In genomic region chr4:161376275-161376674, GRCh38 we compare ENCODE assay signal across 34 cellular contexts.
"Had no signal": no experiment of that assay in that cellular context is flagged by ENCODE, and none has a peak within 500 bp of the region (broad histone marks: within the 10 kb centered on the region; RNA-seq: fewer than 3 reads in every experiment).

No MANE protein-coding gene starts in this region.

- H3K4me3 Mint-ChIP-seq: activated CD4-positive, alpha-beta memory T cell treated with anti-CD3 and anti-CD28 coated beads for 36 hours; activated CD4-positive, alpha-beta T cell treated with anti-CD3 and anti-CD28 coated beads, Interleukin-2, amount 10 ng/mL, durations not matched to agents 24 days and 14 days; activated T-cell treated with anti-CD3 and anti-CD28 coated beads, Interleukin-2, amount 50 U/mL, for 24 hours; activated T-helper 17 cell treated with anti-CD3 and anti-CD28 coated beads, Interleukin-2, amount 50 U/mL, for 72 hours; dendritic cell treated with granulocyte-macrophage colony-stimulating factor and Interleukin-4, amounts not matched to agents 40 ng/mL and 50 ng/mL, for 4 days; naive B cell; nephron progenitor cell; stimulated activated memory B cell treated with anti-CD40 and anti-IgM and Interleukin-4, amounts not matched to agents 10 μg/mL and 1 μg/mL and 100 μg/mL, for 72 hours; stimulated activated naive CD8-positive, alpha-beta T cell treated with anti-CD3 and anti-CD28 coated beads, Interleukin-15, amount 100 ng/mL, for 72 hours; T-helper 17 cell had no signal

- H3K27ac ChIP-seq: body of pancreas, epithelial cell of prostate, esophagus squamous epithelium, gastrocnemius medialis, neutrophil, ovary, sigmoid colon, upper lobe of left lung, vagina had no signal

- H3K4me3 ChIP-seq: body of pancreas, esophagus squamous epithelium, gastrocnemius medialis, ovary, sigmoid colon, smooth muscle cell, upper lobe of left lung, vagina had no signal

- H3K36me3 ChIP-seq: esophagus squamous epithelium, gastrocnemius medialis, neutrophil, ovary, sigmoid colon, upper lobe of left lung, vagina had no signal

- H3K4me2 ChIP-seq: smooth muscle cell had no signal

- H3K9me3 ChIP-seq: body of pancreas, esophagus squamous epithelium, gastrocnemius medialis, ovary, sigmoid colon, upper lobe of left lung, vagina had no signal

- H3K4me1 ChIP-seq: body of pancreas, esophagus squamous epithelium, gastrocnemius medialis, sigmoid colon, upper lobe of left lung, vagina had no signal

- H3K36me3 Mint-ChIP-seq: activated CD4-positive, alpha-beta memory T cell treated with anti-CD3 and anti-CD28 coated beads for 36 hours; naive B cell; stimulated activated memory B cell treated with anti-CD40 and anti-IgM and Interleukin-4, amounts not matched to agents 10 μg/mL and 1 μg/mL and 100 μg/mL, for 72 hours had no signal

- H3K27me3 ChIP-seq: body of pancreas, esophagus squamous epithelium, gastrocnemius medialis, neutrophil, ovary, sigmoid colon, upper lobe of left lung, vagina had no signal

- H3K4me1 Mint-ChIP-seq: activated CD4-positive, alpha-beta T cell treated with anti-CD3 and anti-CD28 coated beads, Interleukin-2, amount 10 ng/mL, durations not matched to agents 24 days and 14 days; activated T-helper 17 cell treated with anti-CD3 and anti-CD28 coated beads, Interleukin-2, amount 50 U/mL, for 72 hours; naive B cell; nephron progenitor cell; stimulated activated memory B cell treated with anti-CD40 and anti-IgM and Interleukin-4, amounts not matched to agents 10 μg/mL and 1 μg/mL and 100 μg/mL, for 72 hours; stimulated activated naive CD8-positive, alpha-beta T cell treated with anti-CD3 and anti-CD28 coated beads, Interleukin-15, amount 100 ng/mL, for 72 hours; T-helper 17 cell had no signal

- H3K9me3 Mint-ChIP-seq: activated CD4-positive, alpha-beta T cell treated with anti-CD3 and anti-CD28 coated beads, Interleukin-2, amount 10 ng/mL, durations not matched to agents 24 days and 14 days had no signal

- ATAC-seq: activated T-helper 17 cell treated with anti-CD3 and anti-CD28 coated beads, Interleukin-2, amount 50 U/mL, for 72 hours; body of pancreas; gastrocnemius medialis; left cardiac atrium; left ventricle myocardium superior; stimulated activated memory B cell treated with anti-CD40 and anti-IgM and Interleukin-4, amounts not matched to agents 10 μg/mL and 1 μg/mL and 100 μg/mL, for 72 hours; stimulated activated naive CD8-positive, alpha-beta T cell treated with anti-CD3 and anti-CD28 coated beads, Interleukin-15, amount 100 ng/mL, for 72 hours; T-helper 17 cell had no signal

- DNase-seq: activated CD4-positive, alpha-beta memory T cell treated with anti-CD3 and anti-CD28 coated beads for 36 hours; activated CD4-positive, alpha-beta T cell treated with anti-CD3 and anti-CD28 coated beads, Interleukin-2, amount 10 ng/mL, durations not matched to agents 24 days and 14 days; activated CD4-positive, CD25-positive, alpha-beta regulatory T cell treated with anti-CD3 and anti-CD28 coated beads, Interleukin-2, amount 50 U/mL, for 72 hours; activated CD8-positive, alpha-beta memory T cell treated with anti-CD3 and anti-CD28 coated beads, Interleukin-2, amount 50 U/mL, for 4 hours; activated gamma-delta T cell treated with Interleukin-2 at 50 U/mL for 16 hours; activated naive CD4-positive, alpha-beta T cell treated with anti-CD3 and anti-CD28 coated beads, Interleukin-2, amount 50 U/mL, for 16 hours; activated T-cell treated with anti-CD3 and anti-CD28 coated beads, Interleukin-2, amount 50 U/mL, for 24 hours; body of pancreas; central memory CD4-positive, alpha-beta T cell; esophagus squamous epithelium; gastrocnemius medialis; glutamatergic neuron; left cardiac atrium; left ventricle myocardium superior; naive B cell; nephron progenitor cell; ovary; sigmoid colon; stimulated activated CD4-positive, alpha-beta T cell treated with anti-CD3 and anti-CD28 coated beads, Interleukin-1b, Interleukin-23, amount 100 ng/mL, for 48 hours; stimulated activated CD4-positive, alpha-beta T cell treated with anti-CD3 and anti-CD28 coated beads, Interleukin-4, amount 100 ng/mL, for 4 hours; stimulated activated CD8-positive, alpha-beta memory T cell treated with anti-CD3 and anti-CD28 coated beads, Interleukin-4, amount 100 ng/mL, for 48 hours; stimulated activated naive CD8-positive, alpha-beta T cell treated with anti-CD3 and anti-CD28 coated beads, Interleukin-15, amount 100 ng/mL, for 72 hours; substantia nigra; T-helper 17 cell; T1000; upper lobe of left lung had no signal

- H3K27ac Mint-ChIP-seq: activated CD4-positive, alpha-beta memory T cell treated with anti-CD3 and anti-CD28 coated beads for 36 hours; activated CD4-positive, alpha-beta T cell treated with anti-CD3 and anti-CD28 coated beads, Interleukin-2, amount 10 ng/mL, durations not matched to agents 24 days and 14 days; activated T-cell treated with anti-CD3 and anti-CD28 coated beads, Interleukin-2, amount 50 U/mL, for 24 hours; activated T-helper 17 cell treated with anti-CD3 and anti-CD28 coated beads, Interleukin-2, amount 50 U/mL, for 72 hours; dendritic cell treated with granulocyte-macrophage colony-stimulating factor and Interleukin-4, amounts not matched to agents 40 ng/mL and 50 ng/mL, for 4 days; nephron progenitor cell; progenitor cell of endocrine pancreas; stimulated activated memory B cell treated with anti-CD40 and anti-IgM and Interleukin-4, amounts not matched to agents 10 μg/mL and 1 μg/mL and 100 μg/mL, for 72 hours; stimulated activated naive CD8-positive, alpha-beta T cell treated with anti-CD3 and anti-CD28 coated beads, Interleukin-15, amount 100 ng/mL, for 72 hours; T-helper 17 cell had no signal

- H3K27me3 Mint-ChIP-seq: activated CD4-positive, alpha-beta memory T cell treated with anti-CD3 and anti-CD28 coated beads for 36 hours; activated CD4-positive, alpha-beta T cell treated with anti-CD3 and anti-CD28 coated beads, Interleukin-2, amount 10 ng/mL, durations not matched to agents 24 days and 14 days; activated T-cell treated with anti-CD3 and anti-CD28 coated beads, Interleukin-2, amount 50 U/mL, for 24 hours; activated T-helper 17 cell treated with anti-CD3 and anti-CD28 coated beads, Interleukin-2, amount 50 U/mL, for 72 hours; dendritic cell treated with granulocyte-macrophage colony-stimulating factor and Interleukin-4, amounts not matched to agents 40 ng/mL and 50 ng/mL, for 4 days; naive B cell; progenitor cell of endocrine pancreas; stimulated activated memory B cell treated with anti-CD40 and anti-IgM and Interleukin-4, amounts not matched to agents 10 μg/mL and 1 μg/mL and 100 μg/mL, for 72 hours; stimulated activated naive CD8-positive, alpha-beta T cell treated with anti-CD3 and anti-CD28 coated beads, Interleukin-15, amount 100 ng/mL, for 72 hours; T-helper 17 cell had no signal
